8 cellular contexts compared by ENCODE assay signal in the genomic region with DNA sequence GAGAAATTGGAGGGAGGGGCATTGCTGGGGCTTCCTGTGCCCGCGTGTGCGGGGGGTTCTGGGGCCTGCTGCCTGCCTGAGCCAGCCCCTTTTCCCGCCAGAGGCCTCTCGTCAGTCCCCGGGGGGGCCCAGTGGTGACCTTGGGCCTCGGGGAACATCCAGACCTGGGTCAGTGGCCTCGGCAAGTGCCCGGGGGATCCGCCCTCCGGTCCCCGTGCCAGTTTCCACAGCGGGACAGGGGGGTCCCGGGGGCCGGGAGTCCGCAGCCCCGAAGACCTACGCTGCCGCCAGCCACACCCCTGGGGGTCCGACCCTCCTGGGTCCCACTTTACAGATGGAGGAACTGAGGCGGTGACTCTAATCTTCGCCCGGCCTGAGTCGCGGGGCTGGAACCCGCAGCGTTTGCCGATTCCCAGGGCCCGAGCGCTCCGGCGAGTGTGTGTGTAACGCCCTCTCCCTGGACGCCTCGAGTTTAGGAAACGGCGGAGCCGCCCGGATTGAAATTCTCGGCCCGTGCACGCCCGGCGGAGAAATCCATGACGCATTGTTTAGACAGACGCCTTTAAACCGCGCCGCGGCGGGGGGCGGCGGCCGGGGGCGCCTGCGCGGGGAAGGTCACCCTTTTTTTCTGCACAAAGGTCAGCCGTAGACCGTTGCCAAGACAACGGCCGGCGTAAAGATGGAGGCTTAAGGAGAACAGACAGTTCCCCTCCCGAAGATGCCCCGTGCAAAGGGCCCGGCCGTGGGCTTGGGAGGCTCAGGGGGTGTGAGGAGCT. TPM values are rescaled to one million over a fixed set of nuclear protein-coding genes. Genes with fewer than 3 reads are reported as not detected.
A peak's percentile ranks its signal among the peaks of the same experiment; 100 is the strongest.
DNase-seq lines count a peak whose midpoint lies in the region; ATAC-seq and TF ChIP-seq lines count a peak whose summit lies in the region.

No MANE protein-coding gene starts in this region.

- H3K4me1 Mint-ChIP-seq in immature natural killer cell: peaks cover 0 to 6% of the 10 kb centered on the region in 2 donors

- peaks cover 7 to 17% (median 16%) of the 10 kb centered on the region in 3 donors for H3K27me3 Mint-ChIP-seq in immature natural killer cell (ENCODE audit: low read depth in 3 of 3)

- DNase-seq in NCI-H2196 (lab: John Stamatoyannopoulos, UW; ENCODE audit: unreplicated experiment) (peak; percentile 38), NCI-H2196 treated with DMSO at 0.1 percent for 48 hours (lab: John Stamatoyannopoulos, UW; ENCODE audit: unreplicated experiment) (no peak), T47D (ENCODE audit: low read depth in 1 of 2, low spot score in 1 of 2) (peak; percentile 34 to 53), immature natural killer cell (peak; percentile 21 to 26 (median 22)), activated gamma-delta T cell (lab: John Stamatoyannopoulos, UW) (no peak)
- DNase-seq in stimulated activated CD4-positive, alpha-beta T cell treated with anti-CD3 and anti-CD28 coated beads, Interleukin-1b, Interleukin-23, amount 100 ng/mL, for 48 hours: peak; percentile 31

- peaks cover 0 to 5% (median 4%) of the 10 kb centered on the region in 3 donors for H3K36me3 Mint-ChIP-seq in immature natural killer cell

- peaks cover 0 to 5% (median 0%) of the 10 kb centered on the region in 6 donors for H3K9me3 Mint-ChIP-seq in immature natural killer cell

- in situ Hi-C loops in T47D (cut with HindIII; ENCODE audit: low pct_unique_long_range_greater_than_20kb, low sequenced_read_pairs): no loop called here

- peak overlapping the region in 2 of 5 donors; percentile 23 to 40 for H3K4me3 Mint-ChIP-seq in immature natural killer cell

- no peak for ATAC-seq in GM21526 (IDR thresholded peaks at IDR 0.05; ENCODE audit: low FRiP score, unreplicated experiment)

- no peak overlapping the region for H3K27ac Mint-ChIP-seq in immature natural killer cell

TF ChIP-seq in PFSK-1, 5 proteins besides CTCF, POLR2A, EP300 and RAD21:
- TF ChIP-seq SIN3A (IDR thresholded peaks at IDR 0.05; ENCODE audit: borderline replicate concordance, insufficient read depth, low read length) (no peak), FOXP2 (optimal IDR thresholded peaks at IDR 0.05; ENCODE audit: borderline replicate concordance, extremely low read depth, extremely low read length, insufficient read depth) (peak; percentile 8)

RNA-seq across cellular contexts. Expression of a gene that starts 39.3 kb away (rescaled TPM):
- 13.1 TPM for polyA plus RNA-seq in PFSK-1 (2012; ENCODE audit: insufficient read length, low read depth)
- polyA plus RNA-seq in immature natural killer cell: not detected

RNA-seq across cellular contexts. Expression of a gene that starts 49.6 kb away (rescaled TPM):
- polyA plus RNA-seq in PFSK-1 (2012; ENCODE audit: insufficient read length, low read depth): 141 TPM
- polyA plus RNA-seq in immature natural killer cell: 10 to 100 TPM; 50.5 to 98.4 (median 86.9) TPM

RNA-seq across cellular contexts. Expression of a gene that starts 55.8 kb away (rescaled TPM):
- 430 TPM for polyA plus RNA-seq in PFSK-1 (2012; ENCODE audit: insufficient read length, low read depth)
- polyA plus RNA-seq in immature natural killer cell: 100 to 1,000 TPM; 146 to 246 (median 197) TPM

RNA-seq across cellular contexts. Expression of a gene that starts 58.7 kb away (rescaled TPM):
- polyA plus RNA-seq in PFSK-1 (2012; ENCODE audit: insufficient read length, low read depth): 475 TPM
- polyA plus RNA-seq in immature natural killer cell: 100 to 1,000 TPM; 209 to 227 (median 213) TPM

Comparison
In these comparisons a context has a peak if more than half of its experiments do, and no peak if none do; other contexts are left out.
1. DNase-seq: peak in NCI-H2196 (single experiment), T47D (2 of 2), immature natural killer cell (3 of 3) and stimulated activated CD4-positive, alpha-beta T cell treated with anti-CD3 and anti-CD28 coated beads, Interleukin-1b, Interleukin-23, amount 100 ng/mL, for 48 hours (single experiment); none in NCI-H2196 treated with DMSO at 0.1 percent for 48 hours (single experiment) and activated gamma-delta T cell (single experiment).